Comparison of ENCODE assay signal across 19 cellular contexts in genomic region chr6:14091329-14091978, GRCh38.
"Had no signal": no experiment of that assay in that cellular context is flagged by ENCODE, and none has a peak within 500 bp of the region (broad histone marks: within the 10 kb centered on the region; RNA-seq: fewer than 3 reads in every experiment).

No MANE protein-coding gene starts in this region.

- H3K4me3 Mint-ChIP-seq: nephron progenitor cell had no signal

- H3K9me3 ChIP-seq: esophagus squamous epithelium, left lung, tibial nerve, vagina had no signal

- H3K4me1 ChIP-seq: left lung had no signal

- DNase-seq: activated CD4-positive, alpha-beta T cell treated with anti-CD3 and anti-CD28 coated beads, Interleukin-2, amount 50 U/mL, for 48 hours; activated naive CD4-positive, alpha-beta T cell; activated T-cell treated with anti-CD3 and anti-CD28 coated beads, Interleukin-2, amount 50 U/mL, for 48 hours; esophagus squamous epithelium; foreskin fibroblast; head of caudate nucleus; left lung; nephron progenitor cell; stimulated activated CD4-positive, alpha-beta T cell treated with anti-CD3 and anti-CD28 coated beads, Interleukin-12 subunit alpha, Interleukin-12 subunit beta, amount 100 ng/mL, for 4 hours; stimulated activated CD4-positive, alpha-beta T cell treated with anti-CD3 and anti-CD28 coated beads, Interleukin-2, amount 100 ng/mL, for 48 hours; stimulated activated CD8-positive, alpha-beta memory T cell treated with anti-CD3 and anti-CD28 coated beads, Interleukin-4, amount 100 ng/mL, for 48 hours; T-helper 2 cell had no signal

- FAIRE-seq: astrocyte, colon, TTC549 had no signal

- H3K36me3 ChIP-seq: cardiac muscle cell, esophagus squamous epithelium, left lung, tibial nerve, vagina had no signal

- H3K27ac ChIP-seq: cardiac muscle cell, esophagus squamous epithelium, left lung, vagina had no signal

- H3K27ac Mint-ChIP-seq: nephron progenitor cell had no signal

- H3K27me3 ChIP-seq: cardiac muscle cell, left lung, tibial nerve, vagina had no signal

- ATAC-seq: left lung, sciatic nerve had no signal

- H3K4me3 ChIP-seq: cardiac muscle cell, esophagus squamous epithelium, left lung, tibial nerve, vagina had no signal
